Comparison of ENCODE assay signal across 14 cellular contexts in the genomic region with DNA sequence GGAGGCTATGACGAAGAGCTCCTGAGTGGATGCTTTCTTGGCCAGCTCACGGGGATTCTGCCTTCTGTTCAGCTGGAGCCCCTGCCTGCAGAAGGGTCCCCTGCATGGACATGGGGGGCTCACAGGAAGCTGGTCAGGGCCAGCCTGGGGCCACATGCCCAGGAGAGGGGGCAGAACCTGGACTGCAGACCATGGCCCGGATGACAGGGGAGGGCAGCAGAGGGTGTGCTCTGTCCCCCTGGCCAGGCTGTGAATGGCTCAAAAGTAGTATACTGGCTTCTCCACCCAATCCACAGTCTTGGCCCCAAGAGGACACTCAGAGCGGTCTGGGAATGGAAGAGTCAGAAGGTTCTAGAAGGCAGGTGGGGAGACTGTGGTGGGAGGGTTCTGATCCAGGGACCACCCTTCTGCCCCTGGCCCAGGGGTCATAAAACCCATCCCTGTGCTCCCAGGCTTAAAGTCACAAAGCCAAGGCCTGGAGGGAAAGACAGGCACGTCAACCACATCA. TPM values are rescaled to one million over a fixed set of nuclear protein-coding genes. Genes with fewer than 3 reads are reported as not detected.
DNase-seq lines count a peak whose midpoint lies in the region; ATAC-seq and TF ChIP-seq lines count a peak whose summit lies in the region.
"Had no signal": no experiment of that assay in that cellular context is flagged by ENCODE, and none has a peak within 500 bp of the region (broad histone marks: within the 10 kb centered on the region; RNA-seq: fewer than 3 reads in every experiment).

No MANE protein-coding gene starts in this region.

- no peak overlapping the region for H3K27ac Mint-ChIP-seq in activated CD4-positive, alpha-beta T cell treated with anti-CD3 and anti-CD28 coated beads for 36 hours
- H3K27ac Mint-ChIP-seq in activated CD4-positive, alpha-beta T cell treated with anti-CD3 and anti-CD28 coated beads, Interleukin-2, amount 10 ng/mL, durations not matched to agents 24 days and 14 days: no peak overlapping the region
- H3K27ac Mint-ChIP-seq in chondrocyte (ENCODE audit: unreplicated experiment): no peak overlapping the region
- H3K27ac Mint-ChIP-seq in stimulated activated memory B cell treated with anti-CD40 and anti-IgM and Interleukin-4, amounts not matched to agents 10 μg/mL and 1 μg/mL and 100 μg/mL, for 72 hours: no peak overlapping the region
- H3K27ac Mint-ChIP-seq: activated CD8-positive, alpha-beta T cell treated with anti-CD3 and anti-CD28 coated beads for 36 hours had no signal

- no peaks in the 10 kb centered on the region for H3K4me1 Mint-ChIP-seq in activated CD4-positive, alpha-beta T cell treated with anti-CD3 and anti-CD28 coated beads for 36 hours
- H3K4me1 Mint-ChIP-seq in activated CD4-positive, alpha-beta T cell treated with anti-CD3 and anti-CD28 coated beads, Interleukin-2, amount 10 ng/mL, durations not matched to agents 24 days and 14 days: no peaks in the 10 kb centered on the region
- H3K4me1 Mint-ChIP-seq in chondrocyte (ENCODE audit: low read depth): peaks cover 5% of the 10 kb centered on the region
- H3K4me1 Mint-ChIP-seq in stimulated activated memory B cell treated with anti-CD40 and anti-IgM and Interleukin-4, amounts not matched to agents 10 μg/mL and 1 μg/mL and 100 μg/mL, for 72 hours: peaks cover 16% of the 10 kb centered on the region

- intact Hi-C loops in activated CD4-positive, alpha-beta T cell treated with anti-CD3 and anti-CD28 coated beads for 36 hours (cut with DNase I, micrococcal nuclease): no loop called here
- intact Hi-C loops in activated CD4-positive, alpha-beta T cell treated with anti-CD3 and anti-CD28 coated beads, Interleukin-2, amount 10 ng/mL, durations not matched to agents 24 days and 14 days (cut with micrococcal nuclease): no loop called here

- TF ChIP-seq CTCF in chondrocyte (IDR thresholded peaks at IDR 0.05): no peak

- CTCF ChIA-PET in activated CD4-positive, alpha-beta T cell treated with anti-CD3 and anti-CD28 coated beads for 36 hours (lab: Charles Lee): interaction anchor here (0.8 to 5.1 kb wide), 4 partner anchors 10 to 605 kb away, joined by 3 to 23 read pairs (median 3); no protein-coding TSS in a partner anchor

- H3K27ac ChIP-seq in temporal lobe (ENCODE audit: low read depth, low read length): peak overlapping the region; percentile 49
- H3K27ac ChIP-seq: neural progenitor cell had no signal

- POLR2A ChIA-PET in activated CD4-positive, alpha-beta T cell treated with anti-CD3 and anti-CD28 coated beads for 36 hours (lab: Charles Lee): no interaction called here

- no peaks in the 10 kb centered on the region for H3K36me3 Mint-ChIP-seq in activated CD4-positive, alpha-beta T cell treated with anti-CD3 and anti-CD28 coated beads for 36 hours (ENCODE audit: low read depth)
- H3K36me3 Mint-ChIP-seq in activated CD4-positive, alpha-beta T cell treated with anti-CD3 and anti-CD28 coated beads, Interleukin-2, amount 10 ng/mL, durations not matched to agents 24 days and 14 days (ENCODE audit: low read depth): no peaks in the 10 kb centered on the region
- peaks cover 6% of the 10 kb centered on the region for H3K36me3 Mint-ChIP-seq in chondrocyte (ENCODE audit: low read depth)
- no peaks in the 10 kb centered on the region for H3K36me3 Mint-ChIP-seq in stimulated activated memory B cell treated with anti-CD40 and anti-IgM and Interleukin-4, amounts not matched to agents 10 μg/mL and 1 μg/mL and 100 μg/mL, for 72 hours
- H3K36me3 Mint-ChIP-seq: neural progenitor cell had no signal

- no peaks in the 10 kb centered on the region for H3K9me3 Mint-ChIP-seq in activated CD4-positive, alpha-beta T cell treated with anti-CD3 and anti-CD28 coated beads for 36 hours (ENCODE audit: low read depth)
- H3K9me3 Mint-ChIP-seq in activated CD4-positive, alpha-beta T cell treated with anti-CD3 and anti-CD28 coated beads, Interleukin-2, amount 10 ng/mL, durations not matched to agents 24 days and 14 days: no peaks in the 10 kb centered on the region
- no peaks in the 10 kb centered on the region for H3K9me3 Mint-ChIP-seq in chondrocyte (ENCODE audit: low read depth)
- H3K9me3 Mint-ChIP-seq in stimulated activated memory B cell treated with anti-CD40 and anti-IgM and Interleukin-4, amounts not matched to agents 10 μg/mL and 1 μg/mL and 100 μg/mL, for 72 hours: no peaks in the 10 kb centered on the region
- H3K9me3 Mint-ChIP-seq: activated CD8-positive, alpha-beta T cell treated with anti-CD3 and anti-CD28 coated beads for 36 hours; neural progenitor cell had no signal

- H3K4me3 Mint-ChIP-seq in activated CD4-positive, alpha-beta T cell treated with anti-CD3 and anti-CD28 coated beads for 36 hours: no peak overlapping the region
- no peak overlapping the region for H3K4me3 Mint-ChIP-seq in activated CD4-positive, alpha-beta T cell treated with anti-CD3 and anti-CD28 coated beads, Interleukin-2, amount 10 ng/mL, durations not matched to agents 24 days and 14 days
- H3K4me3 Mint-ChIP-seq in chondrocyte (ENCODE audit: unreplicated experiment): no peak overlapping the region
- no peak overlapping the region for H3K4me3 Mint-ChIP-seq in stimulated activated memory B cell treated with anti-CD40 and anti-IgM and Interleukin-4, amounts not matched to agents 10 μg/mL and 1 μg/mL and 100 μg/mL, for 72 hours
- H3K4me3 Mint-ChIP-seq: activated CD8-positive, alpha-beta T cell treated with anti-CD3 and anti-CD28 coated beads for 36 hours; neural progenitor cell had no signal

- no peak for ATAC-seq in activated CD4-positive, alpha-beta T cell treated with anti-CD3 and anti-CD28 coated beads for 36 hours
- ATAC-seq in stimulated activated memory B cell treated with anti-CD40 and anti-IgM and Interleukin-4, amounts not matched to agents 10 μg/mL and 1 μg/mL and 100 μg/mL, for 72 hours: no peak
- no peak for ATAC-seq in GM19397 (IDR thresholded peaks at IDR 0.05; ENCODE audit: unreplicated experiment)
- ATAC-seq: activated CD8-positive, alpha-beta T cell treated with anti-CD3 and anti-CD28 coated beads for 36 hours; esophagus mucosa; left lobe of liver had no signal

- H3K27me3 Mint-ChIP-seq in activated CD4-positive, alpha-beta T cell treated with anti-CD3 and anti-CD28 coated beads for 36 hours: no peaks in the 10 kb centered on the region
- peaks cover 2% of the 10 kb centered on the region for H3K27me3 Mint-ChIP-seq in activated CD4-positive, alpha-beta T cell treated with anti-CD3 and anti-CD28 coated beads, Interleukin-2, amount 10 ng/mL, durations not matched to agents 24 days and 14 days
- no peaks in the 10 kb centered on the region for H3K27me3 Mint-ChIP-seq in chondrocyte (ENCODE audit: low read depth)
- H3K27me3 Mint-ChIP-seq in stimulated activated memory B cell treated with anti-CD40 and anti-IgM and Interleukin-4, amounts not matched to agents 10 μg/mL and 1 μg/mL and 100 μg/mL, for 72 hours: no peaks in the 10 kb centered on the region
- H3K27me3 Mint-ChIP-seq: activated CD8-positive, alpha-beta T cell treated with anti-CD3 and anti-CD28 coated beads for 36 hours had no signal

- peak; percentile 2 for DNase-seq in activated CD4-positive, alpha-beta T cell treated with anti-CD3 and anti-CD28 coated beads for 36 hours
- DNase-seq in activated CD4-positive, alpha-beta T cell treated with anti-CD3 and anti-CD28 coated beads, Interleukin-2, amount 10 ng/mL, durations not matched to agents 24 days and 14 days: no peak
- DNase-seq in chondrocyte (ENCODE audit: low spot score) (peak; percentile 28), mucosa of gallbladder (ENCODE audit: low spot score) (peak; percentile 6), amygdala (lab: John Stamatoyannopoulos, UW) (no peak)
- DNase-seq: activated CD8-positive, alpha-beta T cell treated with anti-CD3 and anti-CD28 coated beads for 36 hours; C1 segment of cervical spinal cord; NCI-H1105 treated with DMSO at 0.1 percent for 48 hours had no signal

RNA-seq across cellular contexts. Expression of gene PPIF, which starts 40.3 kb away (rescaled TPM):
- 10 to 100 TPM; 92.3 to 96.1 TPM for total RNA-seq in activated CD4-positive, alpha-beta T cell treated with anti-CD3 and anti-CD28 coated beads for 36 hours
- total RNA-seq in activated CD4-positive, alpha-beta T cell treated with anti-CD3 and anti-CD28 coated beads, Interleukin-2, amount 10 ng/mL, durations not matched to agents 24 days and 14 days: 157 and 161 TPM in 2 replicates
- total RNA-seq in chondrocyte (11.0 to 16.2 TPM (median 15.2 TPM) in 3 replicates), mucosa of gallbladder (49.4 TPM), temporal lobe (9.8 TPM)

RNA-seq across cellular contexts. Expression of gene ZCCHC24, which starts 57.9 kb away (rescaled TPM):
- total RNA-seq in activated CD4-positive, alpha-beta T cell treated with anti-CD3 and anti-CD28 coated beads for 36 hours: under 1 TPM; 0.53 to 0.75 TPM
- 0.66 and 1.4 TPM in 2 replicates for total RNA-seq in activated CD4-positive, alpha-beta T cell treated with anti-CD3 and anti-CD28 coated beads, Interleukin-2, amount 10 ng/mL, durations not matched to agents 24 days and 14 days
- 37.4 to 45.1 TPM (median 43.8 TPM) in 3 replicates for total RNA-seq in chondrocyte
- total RNA-seq in mucosa of gallbladder: 36.7 TPM
- total RNA-seq in temporal lobe: 5.7 TPM

Comparison
In these comparisons a context has a peak if more than half of its experiments do, and no peak if none do; other contexts are left out.
1. DNase-seq: peak in activated CD4-positive, alpha-beta T cell treated with anti-CD3 and anti-CD28 coated beads for 36 hours (single experiment), chondrocyte (single experiment) and mucosa of gallbladder (single experiment); none in activated CD4-positive, alpha-beta T cell treated with anti-CD3 and anti-CD28 coated beads, Interleukin-2, amount 10 ng/mL, durations not matched to agents 24 days and 14 days (single experiment) and amygdala (0 of 56).